16 cellular contexts compared by ENCODE assay signal in the genomic region with DNA sequence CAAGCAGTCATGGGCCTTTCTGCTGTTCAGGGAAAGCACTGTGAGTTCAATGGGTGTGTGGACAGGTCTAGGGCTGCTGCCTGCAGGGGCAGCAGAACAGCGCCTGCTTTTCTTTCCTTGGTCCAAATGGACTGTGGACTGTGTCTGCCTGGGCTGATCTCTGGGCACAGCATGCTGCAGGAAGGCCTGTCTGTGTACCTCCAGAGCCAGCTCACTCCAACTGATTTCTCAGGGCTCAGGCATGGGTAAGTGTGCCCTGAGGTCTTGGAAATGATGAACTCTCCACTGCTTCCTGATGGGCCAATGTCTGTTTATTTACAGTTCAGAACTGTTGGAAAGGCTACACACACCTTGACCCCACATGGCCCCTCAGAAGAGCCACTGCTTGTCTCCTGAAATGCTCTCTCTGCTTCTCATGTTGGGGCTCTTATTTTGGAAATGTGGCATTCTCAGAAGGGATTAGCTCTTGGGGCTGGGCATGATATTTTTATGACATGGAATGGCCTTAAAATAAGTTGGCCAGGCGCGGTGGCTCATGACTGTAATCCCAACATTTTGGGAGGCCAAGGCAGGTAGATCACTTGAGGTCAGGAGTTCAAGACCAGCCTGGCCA. TPM values are rescaled to one million over a fixed set of nuclear protein-coding genes. Genes with fewer than 3 reads are reported as not detected.
DNase-seq lines count a peak whose midpoint lies in the region; ATAC-seq, FAIRE-seq and TF ChIP-seq lines count a peak whose summit lies in the region.
"Had no signal": no experiment of that assay in that cellular context is flagged by ENCODE, and none has a peak within 500 bp of the region (broad histone marks: within the 10 kb centered on the region; RNA-seq: fewer than 3 reads in every experiment).

No MANE protein-coding gene starts in this region.

- intact Hi-C loops in heart left ventricle (cut with DNase I) (no loop called here), cardiac septum (cut with DNase I) (no loop called here), HepG2 (cut with micrococcal nuclease; ENCODE audit: unreplicated experiment) (loop anchor here (1.0 kb wide), 1 partner anchor 48 kb away; the partner anchor contains the start of gene SLC22A5), upper lobe of right lung (cut with DNase I) (no loop called here)

- DNase-seq in heart left ventricle (no peak), cardiac septum (ENCODE audit: low spot score) (no peak), epithelial cell of esophagus (ENCODE audit: low read depth) (peak; percentile 24), HepG2 (ENCODE audit: low spot score) (peak; percentile 67), upper lobe of right lung (no peak), HFFc6 (no peak), NCI-H2171 treated with DMSO at 0.1 percent for 48 hours (lab: John Stamatoyannopoulos, UW) (no peak), NCI-H2029 treated with DMSO at 0.1 percent for 48 hours (lab: John Stamatoyannopoulos, UW) (no peak)
- DNase-seq: GOT3; IMR-90; NCI-H2081; NCI-H2227 treated with DMSO at 0.1 percent for 48 hours; NCI-H526; NK-92 treated with Interleukin-12 subunit alpha and Interleukin-12 subunit beta, amount 100 ng/mL, for 24 hours; OCI-M1 had no signal

- no peaks in the 10 kb centered on the region for H3K79me2 ChIP-seq in HepG2 (ENCODE audit: insufficient read depth, low read length)

- H3K4me3 ChIP-seq in heart left ventricle (no peak overlapping the region), epithelial cell of esophagus (ENCODE audit: low read length) (no peak overlapping the region), HepG2 (replicated peaks in 1 of 3; ENCODE audit: insufficient read depth in 1 of 3, low read depth in 2 of 3, low read length in 3 of 3) (peak overlapping the region in 1 of 3 experiments; percentile 12; a peak in 1 of 6 replicates), upper lobe of right lung (no peak overlapping the region)
- H3K4me3 ChIP-seq: BLaER1 treated with 17β-estradiol and CSF1 and Interleukin-3, amounts not matched to agents 10 nM and 100 nM had no signal

- H3K9me3 Mint-ChIP-seq in HFFc6, result no peaks in the 10 kb centered on the region

- H3K36me3 ChIP-seq in heart left ventricle, result peaks cover 0 to 5% (median 0%) of the 10 kb centered on the region in 9 donors
- no peaks in the 10 kb centered on the region for H3K36me3 ChIP-seq in HepG2 (replicated peaks in 1 of 2; ENCODE audit: control insufficient read depth in 1 of 2, insufficient read depth in 2 of 2, low read length in 2 of 2)
- no peaks in the 10 kb centered on the region for H3K36me3 ChIP-seq in upper lobe of right lung

- TF ChIP-seq EP300 in HepG2 (IDR thresholded peaks at IDR 0.05; ENCODE audit: low read depth in 2 of 2, low read length in 2 of 2), result no peak
- TF ChIP-seq EP300 in HepG2 (CRISPR knock-in tag; IDR thresholded peaks at IDR 0.05; ENCODE audit: borderline replicate concordance), result no peak

- no TSS peak for BruUV-seq in HepG2 (replicated peaks; lab: Mats Ljungman, UMichigan)

- no peak overlapping the region for H3K4me3 Mint-ChIP-seq in HFFc6

- POLR2A ChIA-PET in HepG2 (lab: Yijun Ruan, JAX), result interaction anchor here (0.8 to 1.6 kb wide), 3 partner anchors 13 to 48 kb away, joined by 3 to 5 read pairs (median 3); partner anchors contain the start of gene SLC22A5

- FAIRE-seq in HepG2 (lab: Jason Lieb, UNC), result peak; percentile 86

- peak overlapping the region; percentile 25 for H3K4me2 ChIP-seq in HepG2 (ENCODE audit: low read depth, low read length)
- H3K4me2 ChIP-seq: BLaER1 treated with 17β-estradiol and CSF1 and Interleukin-3, amounts not matched to agents 10 nM and 100 nM had no signal

- 0 out of 2 replicates have a peak, but pooled peaks have one; percentile 25 for TF ChIP-seq RAD21 in HepG2 (CRISPR knock-in tag; IDR thresholded peaks at IDR 0.05)

- H3K27me3 ChIP-seq in heart left ventricle (no peaks in the 10 kb centered on the region), HepG2 (ENCODE audit: control insufficient read depth in 1 of 2, insufficient read depth in 2 of 2, low read length in 2 of 2) (no peaks in the 10 kb centered on the region), upper lobe of right lung (no peaks in the 10 kb centered on the region)
- H3K27me3 ChIP-seq: BLaER1 treated with 17β-estradiol and CSF1 and Interleukin-3, amounts not matched to agents 10 nM and 100 nM had no signal

- H3K27ac ChIP-seq in heart left ventricle (peak overlapping the region in 2 of 12 donors; percentile 14 to 33), HepG2 (ENCODE audit: extremely low read length, insufficient read depth, low read length) (peak overlapping the region; percentile 37), upper lobe of right lung (no peak overlapping the region)
- H3K27ac ChIP-seq: BLaER1 treated with 17β-estradiol and CSF1 and Interleukin-3, amounts not matched to agents 10 nM and 100 nM had no signal

- TF ChIP-seq CTCF in heart left ventricle (IDR thresholded peaks at IDR 0.05), result no peak
- TF ChIP-seq CTCF in epithelial cell of esophagus (IDR thresholded peaks at IDR 0.05; ENCODE audit: insufficient read depth, low read depth, low read length, missing control alignments), result no peak
- peak; percentile 58 for TF ChIP-seq CTCF in HepG2 (CRISPR knock-in tag; IDR thresholded peaks at IDR 0.05)
- TF ChIP-seq CTCF in upper lobe of right lung (IDR thresholded peaks at IDR 0.05), result no peak
- TF ChIP-seq CTCF in HFFc6 (IDR thresholded peaks at IDR 0.05), result no peak

- H3K4me1 ChIP-seq in heart left ventricle (peaks cover 0 to 27% (median 1%) of the 10 kb centered on the region in 12 donors), HepG2 (ENCODE audit: insufficient read depth, low read length) (peaks cover 25% of the 10 kb centered on the region), upper lobe of right lung (no peaks in the 10 kb centered on the region)

- in situ Hi-C loops in HepG2 (cut with HindIII; ENCODE audit: extremely low pct_ligation_motif_present, low pct_unique_long_range_greater_than_20kb), result no loop called here

- no peak overlapping the region for H2AFZ ChIP-seq in HepG2 (ENCODE audit: low read length)

- H3K4me1 Mint-ChIP-seq in HFFc6 (ENCODE audit: low read depth), result peaks cover 18% of the 10 kb centered on the region

- H4K20me1 ChIP-seq in HepG2 (ENCODE audit: insufficient read depth, low read length), result no peaks in the 10 kb centered on the region

- H3K9ac ChIP-seq in HepG2 (ENCODE audit: insufficient read depth, low read depth, low read length), result no peak overlapping the region
- H3K9ac ChIP-seq: BLaER1 treated with 17β-estradiol and CSF1 and Interleukin-3, amounts not matched to agents 10 nM and 100 nM had no signal

- H3K36me3 Mint-ChIP-seq in HFFc6 (ENCODE audit: low read depth), result 0 out of 2 replicates have a peak, but pooled peaks cover 4% of the 10 kb centered on the region

- TF ChIP-seq POLR2A in heart left ventricle (IDR thresholded peaks at IDR 0.05), result no peak
- no peak for TF ChIP-seq POLR2A in HepG2 (IDR thresholded peaks at IDR 0.05; ENCODE audit: insufficient read depth in 1 of 2, low read depth in 2 of 2, low read length in 2 of 2)

- H3K9me3 ChIP-seq in heart left ventricle, result no peaks in the 10 kb centered on the region
- no peaks in the 10 kb centered on the region for H3K9me3 ChIP-seq in HepG2 (ENCODE audit: low read length)
- H3K9me3 ChIP-seq in upper lobe of right lung, result no peaks in the 10 kb centered on the region
- H3K9me3 ChIP-seq: BLaER1 treated with 17β-estradiol and CSF1 and Interleukin-3, amounts not matched to agents 10 nM and 100 nM had no signal

- H3K27me3 Mint-ChIP-seq in HFFc6 (ENCODE audit: insufficient read depth), result no peaks in the 10 kb centered on the region; the same call in 1 of the 2 replicates

- no peak overlapping the region for H3K27ac Mint-ChIP-seq in HFFc6

- ATAC-seq in heart left ventricle, result peak; percentile 19 to 39 (median 34)
- peak; percentile 100 for ATAC-seq in HepG2
- ATAC-seq in upper lobe of right lung, result peak; percentile 25

- CTCF ChIA-PET in HepG2 (lab: Yijun Ruan, JAX; ENCODE audit: low intra/inter-chr PET ratio, low total read pairs), result no interaction called here

- 50 to 86% (median 73%) methylated on average over 2 to 3 of the region's 3 CpGs for WGBS in heart left ventricle, 4 donors
- 95% methylated on average over 2 of the region's 3 CpGs for WGBS in HepG2 (ENCODE audit: low lambda C conversion rate)

RNA-seq across cellular contexts. Expression of gene SLC22A4, which starts 27.0 kb away (rescaled TPM):
- 1 to 10 TPM in 8 of 9 donors, under 1 TPM in 1; 0.83 to 4.9 (median 2.2) TPM for total RNA-seq in heart left ventricle
- 1 to 10 TPM in 1 of 2 donors, under 1 TPM in 1; 0.30 to 3.7 TPM for polyA plus RNA-seq in heart left ventricle
- total RNA-seq in cardiac septum, result 2.2 TPM
- total RNA-seq in HepG2 (2016; rRNA removed; fragmentation: Illumina TruSeq; extraction: Trizol), result 0.62 and 0.83 TPM in 2 replicates
- total RNA-seq in HepG2 (2016; cell fraction: cytosol; rRNA removed; fragmentation: Illumina TruSeq; extraction: Trizol; ENCODE audit: low read depth), result 0.20 and 0.26 TPM in 2 replicates
- total RNA-seq in HepG2 (2016; cell fraction: insoluble cytoplasmic fraction; rRNA removed; fragmentation: Illumina TruSeq; extraction: Trizol), result 0.34 and 0.93 TPM in 2 replicates
- 0.59 and 0.99 TPM in 2 replicates for total RNA-seq in HepG2 (2016; cell fraction: membrane; rRNA removed; fragmentation: Illumina TruSeq; extraction: Trizol)
- 0.99 and 1.1 TPM in 2 replicates for total RNA-seq in HepG2 (2016; cell fraction: nucleus; rRNA removed; fragmentation: Illumina TruSeq; extraction: Trizol)
- polyA plus RNA-seq in HepG2 (2011; rRNA removed), result 0.33 and 0.56 TPM in 2 replicates
- 0.31 and 0.35 TPM in 2 replicates for polyA plus RNA-seq in HepG2 (2011; cell fraction: cytosol; rRNA removed)
- 0.64 and 0.88 TPM in 2 replicates for polyA plus RNA-seq in HepG2 (2011; cell fraction: nucleus; rRNA removed)
- 0.19 and 0.25 TPM in 2 replicates for polyA plus RNA-seq in HepG2 (2012)
- 0.12 and 0.36 TPM in 2 replicates for polyA plus RNA-seq in HepG2 (2016; cell fraction: cytosol; fragmentation: Illumina TruSeq; extraction: Trizol; ENCODE audit: low read depth)
- polyA plus RNA-seq in HepG2 (2016; cell fraction: insoluble cytoplasmic fraction; fragmentation: Illumina TruSeq; extraction: Trizol; ENCODE audit: low read depth), result 0.29 and 0.41 TPM in 2 replicates
- 0.29 and 0.35 TPM in 2 replicates for polyA plus RNA-seq in HepG2 (2016; cell fraction: membrane; fragmentation: Illumina TruSeq; extraction: Trizol; ENCODE audit: low read depth)
- polyA plus RNA-seq in HepG2 (2016; cell fraction: nucleus; fragmentation: Illumina TruSeq; extraction: Trizol; ENCODE audit: insufficient read depth, low read depth), result 1.0 and 1.9 TPM in 2 replicates
- polyA minus RNA-seq in HepG2 (2011; rRNA and poly(A)+ RNA removed; ENCODE audit: low replicate concordance), result 0.94 and 9.4 TPM in 2 replicates
- 0.79 TPM in 1 of 2 replicates, not detected in the other for polyA minus RNA-seq in HepG2 (2011; cell fraction: cytosol; rRNA and poly(A)+ RNA removed)
- 1.5 and 1.8 TPM in 2 replicates for polyA minus RNA-seq in HepG2 (2011; cell fraction: nucleus; rRNA and poly(A)+ RNA removed)
- total RNA-seq in upper lobe of right lung, result 1.8 TPM
- 10 to 100 TPM; 10.8 to 12.6 (median 11.4) TPM for total RNA-seq in HFFc6 (2021; fragmentation: NEBNext Ultra II Directional; extraction: Animal tissue kit (Norgen Biotek cat#: 25700))

RNA-seq across cellular contexts. Expression of gene SLC22A5, which starts 48.3 kb away (rescaled TPM):
- total RNA-seq in heart left ventricle (10 to 100 TPM in 8 of 9 donors, 1 to 10 TPM in 1; 7.5 to 42.5 (median 13.5) TPM), cardiac septum (9.2 TPM), HepG2 (2016; rRNA removed; fragmentation: Illumina TruSeq; extraction: Trizol) (4.0 and 7.1 TPM in 2 replicates), upper lobe of right lung (10.2 TPM)
- polyA plus RNA-seq in heart left ventricle (10 to 100 TPM; 11.1 to 50.1 TPM), HepG2 (2011; rRNA removed) (15.1 and 17.1 TPM in 2 replicates)
- total RNA-seq in HepG2 (2016; cell fraction: cytosol; rRNA removed; fragmentation: Illumina TruSeq; extraction: Trizol; ENCODE audit: low read depth), result 1.7 and 1.8 TPM in 2 replicates
- 2.8 and 7.3 TPM in 2 replicates for total RNA-seq in HepG2 (2016; cell fraction: insoluble cytoplasmic fraction; rRNA removed; fragmentation: Illumina TruSeq; extraction: Trizol)
- total RNA-seq in HepG2 (2016; cell fraction: membrane; rRNA removed; fragmentation: Illumina TruSeq; extraction: Trizol), result 4.9 and 5.0 TPM in 2 replicates
- 9.2 and 10.1 TPM in 2 replicates for total RNA-seq in HepG2 (2016; cell fraction: nucleus; rRNA removed; fragmentation: Illumina TruSeq; extraction: Trizol)
- polyA plus RNA-seq in HepG2 (2011; cell fraction: cytosol; rRNA removed), result 9.8 and 10.8 TPM in 2 replicates
- polyA plus RNA-seq in HepG2 (2011; cell fraction: nucleus; rRNA removed), result 31.0 and 32.0 TPM in 2 replicates
- 4.3 and 4.5 TPM in 2 replicates for polyA plus RNA-seq in HepG2 (2012)
- polyA plus RNA-seq in HepG2 (2016; cell fraction: cytosol; fragmentation: Illumina TruSeq; extraction: Trizol; ENCODE audit: low read depth), result 1.2 and 1.3 TPM in 2 replicates
- polyA plus RNA-seq in HepG2 (2016; cell fraction: insoluble cytoplasmic fraction; fragmentation: Illumina TruSeq; extraction: Trizol; ENCODE audit: low read depth), result 3.2 and 3.9 TPM in 2 replicates
- polyA plus RNA-seq in HepG2 (2016; cell fraction: membrane; fragmentation: Illumina TruSeq; extraction: Trizol; ENCODE audit: low read depth), result 2.6 TPM in 2 replicates
- polyA plus RNA-seq in HepG2 (2016; cell fraction: nucleus; fragmentation: Illumina TruSeq; extraction: Trizol; ENCODE audit: insufficient read depth, low read depth), result 16.4 and 21.5 TPM in 2 replicates
- polyA minus RNA-seq in HepG2 (2011; rRNA and poly(A)+ RNA removed; ENCODE audit: low replicate concordance), result 40.2 and 159 TPM in 2 replicates
- 4.4 and 5.1 TPM in 2 replicates for polyA minus RNA-seq in HepG2 (2011; cell fraction: cytosol; rRNA and poly(A)+ RNA removed)
- polyA minus RNA-seq in HepG2 (2011; cell fraction: nucleus; rRNA and poly(A)+ RNA removed), result 10.6 and 10.7 TPM in 2 replicates
- 1 to 10 TPM; 3.8 to 5.6 (median 4.9) TPM for total RNA-seq in HFFc6 (2021; fragmentation: NEBNext Ultra II Directional; extraction: Animal tissue kit (Norgen Biotek cat#: 25700))

Comparison
In these comparisons a context has a peak if more than half of its experiments do, and no peak if none do; other contexts are left out.
1. ATAC-seq: peak in every context shown above with its lines; median percentile 100 in HepG2; 34 in heart left ventricle; 25 in upper lobe of right lung.
2. DNase-seq: peak in epithelial cell of esophagus (single experiment) and HepG2 (single experiment); none in heart left ventricle (0 of 5), cardiac septum (single experiment), upper lobe of right lung (single experiment), HFFc6 (single experiment), NCI-H2171 treated with DMSO at 0.1 percent for 48 hours (single experiment) and NCI-H2029 treated with DMSO at 0.1 percent for 48 hours (single experiment).